Comparison of ENCODE assay signal across 23 cellular contexts in genomic region chr5:76492819-76493189, GRCh38.
DNase-seq lines count a peak whose midpoint lies in the region; ATAC-seq, FAIRE-seq and TF ChIP-seq lines count a peak whose summit lies in the region.
"Had no signal": no experiment of that assay in that cellular context is flagged by ENCODE, and none has a peak within 500 bp of the region (broad histone marks: within the 10 kb centered on the region; RNA-seq: fewer than 3 reads in every experiment).

No MANE protein-coding gene starts in this region.

- H3K56ac ChIP-seq in H1 (replicated peaks; ENCODE audit: insufficient read length, low read depth, low read length) = no peak overlapping the region

- no peak overlapping the region for H3K14ac ChIP-seq in H1 (ENCODE audit: insufficient read length)

- CTCF ChIA-PET in H1 (lab: Charles Lee; ENCODE audit: partially characterized antibody) = interaction anchor here (1.0 kb wide), 1 partner anchor 18 kb away, joined by 3 read pairs; no protein-coding TSS in a partner anchor

- peaks cover 2% of the 10 kb centered on the region; the same call in 1 of the 2 replicates for H3K23me2 ChIP-seq in H1 (ENCODE audit: low read depth, low read length)

- peak overlapping the region; percentile 76; the same call in 1 of the 2 replicates for H2BK5ac ChIP-seq in H1 (ENCODE audit: low read depth, low read length)

- H3K23ac ChIP-seq in H1 (ENCODE audit: insufficient read length) = no peak overlapping the region

- H3K18ac ChIP-seq in H1 (ENCODE audit: extremely low read depth, low read length) = peak overlapping the region; percentile 60; the same call in 1 of the 2 replicates

- no peak for FAIRE-seq in H1 (lab: Jason Lieb, UNC)
- FAIRE-seq: GM18507 had no signal

- TF ChIP-seq RAD21 in H1 (IDR thresholded peaks at IDR 0.05 in 1 of 2, conservative IDR thresholded peaks at IDR 0.05 in 1 of 2; ENCODE audit: low read depth in 2 of 2, low read length in 2 of 2) = no peak

- no peaks in the 10 kb centered on the region for H3K27me3 ChIP-seq in H1 (replicated peaks in 1 of 4; ENCODE audit: control insufficient read depth in 3 of 4, extremely low read depth in 1 of 4, insufficient read depth in 3 of 4, low read length in 3 of 4)
- H3K27me3 ChIP-seq in right lobe of liver = no peaks in the 10 kb centered on the region
- H3K27me3 ChIP-seq: BLaER1 had no signal

- no peaks in the 10 kb centered on the region for H3K9me3 Mint-ChIP-seq in activated naive CD8-positive, alpha-beta T cell treated with anti-CD3 and anti-CD28 coated beads, Interleukin-2, amount 10 ng/mL, durations not matched to agents 7 days and 5 days
- no peaks in the 10 kb centered on the region for H3K9me3 Mint-ChIP-seq in activated naive CD8-positive, alpha-beta T cell treated with anti-CD3 and anti-CD28 coated beads for 36 hours
- no peaks in the 10 kb centered on the region for H3K9me3 Mint-ChIP-seq in stimulated activated effector memory CD8-positive, alpha-beta T cell treated with anti-CD3 and anti-CD28 coated beads, Interleukin-12 subunit alpha, Interleukin-12 subunit beta, amount 100 ng/mL, for 72 hours
- H3K9me3 Mint-ChIP-seq: CD4-positive, alpha-beta memory T cell had no signal

- TF ChIP-seq POLR2A in H1 (IDR thresholded peaks at IDR 0.05; ENCODE audit: control extremely low read depth in 1 of 2, low read depth in 2 of 2, low read length in 2 of 2) (no peak), right lobe of liver (IDR thresholded peaks at IDR 0.05) (no peak)

- H4K5ac ChIP-seq in H1 (ENCODE audit: insufficient read length, low read depth, low read length) = no peak overlapping the region

- peaks cover 0 to 36% of the 10 kb centered on the region in 2 experiments; a peak in 3 of 4 replicates for H3K79me2 ChIP-seq in H1 (ENCODE audit: control insufficient read depth in 1 of 2, insufficient read depth in 2 of 2, low read length in 2 of 2)

- H3K4me3 Mint-ChIP-seq in activated naive CD8-positive, alpha-beta T cell treated with anti-CD3 and anti-CD28 coated beads, Interleukin-2, amount 10 ng/mL, durations not matched to agents 7 days and 5 days = no peak overlapping the region
- no peak overlapping the region for H3K4me3 Mint-ChIP-seq in activated naive CD8-positive, alpha-beta T cell treated with anti-CD3 and anti-CD28 coated beads for 36 hours
- no peak overlapping the region for H3K4me3 Mint-ChIP-seq in stimulated activated effector memory CD8-positive, alpha-beta T cell treated with anti-CD3 and anti-CD28 coated beads, Interleukin-12 subunit alpha, Interleukin-12 subunit beta, amount 100 ng/mL, for 72 hours

- H3K27ac ChIP-seq in H1 (ENCODE audit: low read depth, low read length) (no peak overlapping the region), right lobe of liver (peak overlapping the region in 2 of 3 donors; percentile 46 to 59)
- H3K27ac ChIP-seq: 22Rv1, BLaER1 had no signal

- no peak for ATAC-seq in activated naive CD8-positive, alpha-beta T cell treated with anti-CD3 and anti-CD28 coated beads, Interleukin-2, amount 10 ng/mL, durations not matched to agents 7 days and 5 days (ENCODE audit: low read depth)
- peak in 3 of 4 donors; percentile 9 to 32 (median 14) for ATAC-seq in right lobe of liver
- no peak for ATAC-seq in stimulated activated effector memory CD8-positive, alpha-beta T cell treated with anti-CD3 and anti-CD28 coated beads, Interleukin-12 subunit alpha, Interleukin-12 subunit beta, amount 100 ng/mL, for 72 hours
- ATAC-seq: Panc1 had no signal

- DNase-seq in activated naive CD8-positive, alpha-beta T cell treated with anti-CD3 and anti-CD28 coated beads, Interleukin-2, amount 10 ng/mL, durations not matched to agents 7 days and 5 days = no peak
- DNase-seq in activated naive CD8-positive, alpha-beta T cell treated with anti-CD3 and anti-CD28 coated beads for 36 hours = no peak
- DNase-seq in H1 (ENCODE audit: low read depth in 1 of 2, low spot score in 2 of 2) = no peak
- DNase-seq in right lobe of liver = no peak
- DNase-seq in stimulated activated effector memory CD8-positive, alpha-beta T cell treated with anti-CD3 and anti-CD28 coated beads, Interleukin-12 subunit alpha, Interleukin-12 subunit beta, amount 100 ng/mL, for 72 hours (ENCODE audit: low spot score in 2 of 2) = no peak
- DNase-seq in activated CD8-positive, alpha-beta memory T cell treated with anti-CD3 and anti-CD28 coated beads, Interleukin-2, amount 50 U/mL, for 4 hours = no peak
- no peak for DNase-seq in DMS 273 treated with DMSO at 0.1 percent for 48 hours (lab: John Stamatoyannopoulos, UW)
- no peak for DNase-seq in amniotic stem cell (lab: John Stamatoyannopoulos, UW)
- DNase-seq: ACHN; Calu3; CD4-positive, alpha-beta memory T cell; GDM1; KG1; NCI-H1092; NCI-H1436; NCI-H1930; NCI-H748 treated with DMSO at 0.1 percent for 48 hours; NK-92 treated with Interleukin-12 subunit alpha and Interleukin-12 subunit beta, amount 100 ng/mL, for 24 hours; SIG-M5 had no signal

- peaks cover 3% of the 10 kb centered on the region; the same call in 1 of the 2 replicates for H3K79me1 ChIP-seq in H1 (ENCODE audit: low read depth, low read length)

- H2BK15ac ChIP-seq in H1 (ENCODE audit: low read length) = peak overlapping the region; percentile 97

- no peak overlapping the region for H4K8ac ChIP-seq in H1 (ENCODE audit: extremely low read depth, insufficient read depth, low read length)

- no peaks in the 10 kb centered on the region for H3K9me3 ChIP-seq in H1 (ENCODE audit: insufficient read depth in 2 of 2, low read depth in 1 of 2, low read length in 1 of 2)
- no peaks in the 10 kb centered on the region for H3K9me3 ChIP-seq in right lobe of liver
- H3K9me3 ChIP-seq: BLaER1 had no signal

- peaks cover 6 to 49% (median 39%) of the 10 kb centered on the region in 4 experiments for H3K4me1 ChIP-seq in H1 (replicated peaks in 1 of 4; ENCODE audit: control insufficient read depth in 3 of 4, insufficient read depth in 4 of 4, low read length in 3 of 4)
- peaks cover 0 to 56% (median 24%) of the 10 kb centered on the region in 4 donors for H3K4me1 ChIP-seq in right lobe of liver
- H3K4me1 ChIP-seq: BLaER1 had no signal

- H3K27me3 Mint-ChIP-seq in activated naive CD8-positive, alpha-beta T cell treated with anti-CD3 and anti-CD28 coated beads, Interleukin-2, amount 10 ng/mL, durations not matched to agents 7 days and 5 days = no peaks in the 10 kb centered on the region
- no peaks in the 10 kb centered on the region for H3K27me3 Mint-ChIP-seq in activated naive CD8-positive, alpha-beta T cell treated with anti-CD3 and anti-CD28 coated beads for 36 hours
- H3K27me3 Mint-ChIP-seq: CD4-positive, alpha-beta memory T cell had no signal

- peak overlapping the region; percentile 28 for H3K27ac Mint-ChIP-seq in activated naive CD8-positive, alpha-beta T cell treated with anti-CD3 and anti-CD28 coated beads, Interleukin-2, amount 10 ng/mL, durations not matched to agents 7 days and 5 days
- H3K27ac Mint-ChIP-seq in activated naive CD8-positive, alpha-beta T cell treated with anti-CD3 and anti-CD28 coated beads for 36 hours = no peak overlapping the region
- H3K27ac Mint-ChIP-seq in stimulated activated effector memory CD8-positive, alpha-beta T cell treated with anti-CD3 and anti-CD28 coated beads, Interleukin-12 subunit alpha, Interleukin-12 subunit beta, amount 100 ng/mL, for 72 hours = peak overlapping the region; percentile 68

- TF ChIP-seq CTCF in H1 (IDR thresholded peaks at IDR 0.05; ENCODE audit: control extremely low read depth in 1 of 3, insufficient read depth in 1 of 3, low read depth in 1 of 3, low read length in 3 of 3) = no peak
- no peak for TF ChIP-seq CTCF in right lobe of liver (IDR thresholded peaks at IDR 0.05)

- H3K9ac ChIP-seq in H1 (replicated peaks in 1 of 4; ENCODE audit: extremely low read depth in 1 of 4, low read depth in 3 of 4, low read length in 3 of 4) = no peak overlapping the region; a peak in 1 of 7 replicates
- H3K9ac ChIP-seq: BLaER1 had no signal

- H2BK20ac ChIP-seq in H1 (ENCODE audit: low read length) = peak overlapping the region; percentile 56; the same call in 1 of the 2 replicates

- no peaks in the 10 kb centered on the region for H4K20me1 ChIP-seq in H1 (replicated peaks in 1 of 2; ENCODE audit: control insufficient read depth in 1 of 2, insufficient read depth in 2 of 2, low read length in 2 of 2)

- peak overlapping the region; percentile 1; the same call in 1 of the 2 replicates for H2AK5ac ChIP-seq in H1 (ENCODE audit: low read depth, low read length)

- 0 out of 4 replicates have a peak overlapping the region, but pooled peaks of 1 of the 2 experiments have one; percentile 16 for H3K4me2 ChIP-seq in H1 (ENCODE audit: insufficient read depth in 1 of 2, low read depth in 2 of 2, low read length in 2 of 2)
- H3K4me2 ChIP-seq: BLaER1 had no signal

- H2AFZ ChIP-seq in H1 (ENCODE audit: low read length) = no peak overlapping the region

- WGBS in H1 (ENCODE audit: extremely low coverage in 1 of 2, insufficient coverage in 1 of 2, insufficient read length in 1 of 2, insufficient replicate concordance in 2 of 2, low coverage in 1 of 2, low lambda C conversion rate in 2 of 2, missing lambda C conversion rate in 1 of 2), 2 experiments = 84% methylated on average over 4 of the region's 6 CpGs; no CpG with 5 or more reads in 1 of the 2 experiments
- WGBS in right lobe of liver (ENCODE audit: insufficient coverage, low coverage, low lambda C conversion rate, missing lambda C conversion rate) = 27% methylated on average over 3 of the region's 6 CpGs

- no peaks in the 10 kb centered on the region for H3K36me3 ChIP-seq in H1 (ENCODE audit: control insufficient read depth in 2 of 4, insufficient read depth in 4 of 4, low read length in 3 of 4)
- H3K36me3 ChIP-seq in right lobe of liver = no peaks in the 10 kb centered on the region

- H3K4me3 ChIP-seq in H1 (ENCODE audit: extremely low read depth in 1 of 4, insufficient read depth in 2 of 4, low read depth in 3 of 4, low read length in 4 of 4) (no peak overlapping the region), right lobe of liver (no peak overlapping the region)
- H3K4me3 ChIP-seq: BLaER1 had no signal

- intact Hi-C loops in right lobe of liver (cut with DNase I) = no loop called here

- TF ChIP-seq EP300 in H1 (IDR thresholded peaks at IDR 0.05; ENCODE audit: borderline replicate concordance in 1 of 2, low read depth in 2 of 2, low read length in 2 of 2) = no peak

- H3K36me3 Mint-ChIP-seq in activated naive CD8-positive, alpha-beta T cell treated with anti-CD3 and anti-CD28 coated beads, Interleukin-2, amount 10 ng/mL, durations not matched to agents 7 days and 5 days = peaks cover 21% of the 10 kb centered on the region
- peaks cover 11% of the 10 kb centered on the region for H3K36me3 Mint-ChIP-seq in activated naive CD8-positive, alpha-beta T cell treated with anti-CD3 and anti-CD28 coated beads for 36 hours
- H3K36me3 Mint-ChIP-seq in stimulated activated effector memory CD8-positive, alpha-beta T cell treated with anti-CD3 and anti-CD28 coated beads, Interleukin-12 subunit alpha, Interleukin-12 subunit beta, amount 100 ng/mL, for 72 hours = peaks cover 5% of the 10 kb centered on the region

- peak overlapping the region; percentile 94; the same call in 1 of the 2 replicates for H2BK12ac ChIP-seq in H1 (ENCODE audit: low read depth, low read length)

- peak overlapping the region; percentile 8 for H4K91ac ChIP-seq in H1 (replicated peaks; ENCODE audit: insufficient read length, low read length)

- POLR2A ChIA-PET in activated naive CD8-positive, alpha-beta T cell treated with anti-CD3 and anti-CD28 coated beads, Interleukin-2, amount 10 ng/mL, durations not matched to agents 7 days and 5 days (lab: Charles Lee) = no interaction called here
- POLR2A ChIA-PET in H1 (lab: Charles Lee; ENCODE audit: partially characterized antibody) = no interaction called here

- peaks cover 10% of the 10 kb centered on the region for H3K4me1 Mint-ChIP-seq in activated naive CD8-positive, alpha-beta T cell treated with anti-CD3 and anti-CD28 coated beads, Interleukin-2, amount 10 ng/mL, durations not matched to agents 7 days and 5 days
- peaks cover 15% of the 10 kb centered on the region for H3K4me1 Mint-ChIP-seq in activated naive CD8-positive, alpha-beta T cell treated with anti-CD3 and anti-CD28 coated beads for 36 hours
- peaks cover 81% of the 10 kb centered on the region for H3K4me1 Mint-ChIP-seq in stimulated activated effector memory CD8-positive, alpha-beta T cell treated with anti-CD3 and anti-CD28 coated beads, Interleukin-12 subunit alpha, Interleukin-12 subunit beta, amount 100 ng/mL, for 72 hours

- no peak overlapping the region for H3K4ac ChIP-seq in H1 (replicated peaks; ENCODE audit: insufficient read length, low read depth, low read length)

- H2BK120ac ChIP-seq in H1 (replicated peaks; ENCODE audit: low read depth, low read length) = no peak overlapping the region

Comparison
In these comparisons a context has a peak if more than half of its experiments do, and no peak if none do; other contexts are left out.
1. ATAC-seq: peak in right lobe of liver (3 of 4); none in activated naive CD8-positive, alpha-beta T cell treated with anti-CD3 and anti-CD28 coated beads, Interleukin-2, amount 10 ng/mL, durations not matched to agents 7 days and 5 days (single experiment) and stimulated activated effector memory CD8-positive, alpha-beta T cell treated with anti-CD3 and anti-CD28 coated beads, Interleukin-12 subunit alpha, Interleukin-12 subunit beta, amount 100 ng/mL, for 72 hours (single experiment).